ENCODE assay signal across 15 cellular contexts in genomic region chr6:128280960-128281359, GRCh38.
"Had no signal": no experiment of that assay in that cellular context is flagged by ENCODE, and none has a peak within 500 bp of the region (broad histone marks: within the 10 kb centered on the region; RNA-seq: fewer than 3 reads in every experiment).

No MANE protein-coding gene starts in this region.

- H3K36me3 ChIP-seq: left ventricle myocardium inferior, neutrophil, tibial nerve had no signal

- H3K4me3 Mint-ChIP-seq: activated naive CD8-positive, alpha-beta T cell treated with anti-CD3 and anti-CD28 coated beads, Interleukin-2, amount 10 ng/mL, durations not matched to agents 7 days and 5 days; activated T-cell treated with anti-CD3 and anti-CD28 coated beads, Interleukin-2, amount 50 U/mL, for 4 hours; mesothelial cell of epicardium; stimulated activated memory B cell treated with anti-CD40 and anti-IgM and Interleukin-4, amounts not matched to agents 10 μg/mL and 1 μg/mL and 100 μg/mL, for 72 hours; T-helper 2 cell treated with Interferon-gamma antibody and Interleukin-4, amounts not matched to agents 5 μg/mL and 100 μg/mL, for 36 hours had no signal

- H3K27me3 Mint-ChIP-seq: stimulated activated memory B cell treated with anti-CD40 and anti-IgM and Interleukin-4, amounts not matched to agents 10 μg/mL and 1 μg/mL and 100 μg/mL, for 72 hours had no signal

- H3K27me3 ChIP-seq: neutrophil, tibial nerve had no signal

- DNase-seq: activated naive CD8-positive, alpha-beta T cell treated with anti-CD3 and anti-CD28 coated beads, Interleukin-2, amount 10 ng/mL, durations not matched to agents 7 days and 5 days; activated T-cell treated with anti-CD3 and anti-CD28 coated beads, Interleukin-2, amount 50 U/mL, for 4 hours; anterior cingulate cortex; dermis blood vessel endothelial cell; hypothalamus; left ventricle myocardium inferior; right cardiac atrium; stimulated activated CD4-positive, alpha-beta T cell treated with anti-CD3 and anti-CD28 coated beads, Interleukin-1b, Interleukin-23, amount 100 ng/mL, for 48 hours had no signal

- H3K27ac Mint-ChIP-seq: activated naive CD8-positive, alpha-beta T cell treated with anti-CD3 and anti-CD28 coated beads, Interleukin-2, amount 10 ng/mL, durations not matched to agents 7 days and 5 days; mesothelial cell of epicardium; stimulated activated memory B cell treated with anti-CD40 and anti-IgM and Interleukin-4, amounts not matched to agents 10 μg/mL and 1 μg/mL and 100 μg/mL, for 72 hours; T-helper 2 cell treated with Interferon-gamma antibody and Interleukin-4, amounts not matched to agents 5 μg/mL and 100 μg/mL, for 36 hours had no signal

- H3K27ac ChIP-seq: left ventricle myocardium inferior, neutrophil, tibial nerve had no signal

- ATAC-seq: activated CD4-positive, CD25-positive, alpha-beta regulatory T cell treated with anti-CD3 and anti-CD28 coated beads, Interleukin-2, amount 50 U/mL, for 24 hours; activated T-cell treated with anti-CD3 and anti-CD28 coated beads, Interleukin-2, amount 50 U/mL, for 4 hours; esophagus mucosa; right cardiac atrium; stimulated activated memory B cell treated with anti-CD40 and anti-IgM and Interleukin-4, amounts not matched to agents 10 μg/mL and 1 μg/mL and 100 μg/mL, for 72 hours had no signal

- H3K9me3 ChIP-seq: left ventricle myocardium inferior, neutrophil, tibial nerve had no signal

- H3K4me3 ChIP-seq: left ventricle myocardium inferior, tibial nerve had no signal

- H3K9me3 Mint-ChIP-seq: activated T-cell treated with anti-CD3 and anti-CD28 coated beads, Interleukin-2, amount 50 U/mL, for 4 hours; stimulated activated memory B cell treated with anti-CD40 and anti-IgM and Interleukin-4, amounts not matched to agents 10 μg/mL and 1 μg/mL and 100 μg/mL, for 72 hours; T-helper 2 cell treated with Interferon-gamma antibody and Interleukin-4, amounts not matched to agents 5 μg/mL and 100 μg/mL, for 36 hours had no signal

- H3K36me3 Mint-ChIP-seq: stimulated activated memory B cell treated with anti-CD40 and anti-IgM and Interleukin-4, amounts not matched to agents 10 μg/mL and 1 μg/mL and 100 μg/mL, for 72 hours had no signal
